3 cellular contexts compared by ENCODE assay signal in the genomic region with DNA sequence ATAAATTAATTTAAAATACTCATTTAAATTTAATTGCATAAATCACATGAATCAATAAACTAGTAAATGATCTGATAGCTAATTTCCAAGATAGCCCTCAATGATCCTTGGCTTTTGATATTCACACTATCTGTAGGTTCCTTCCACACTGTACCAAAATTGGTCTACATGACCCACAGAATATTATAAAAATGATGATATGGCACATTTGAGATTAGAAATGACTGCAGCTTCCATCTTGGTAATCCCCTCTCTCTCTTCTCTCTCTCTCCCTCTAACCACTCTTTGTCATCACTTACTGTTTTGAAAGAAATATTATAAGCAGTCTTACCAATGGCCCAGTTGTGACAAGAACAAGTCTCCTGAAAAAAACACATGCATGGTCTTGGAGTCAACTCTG.
A peak's percentile ranks its signal among the peaks of the same experiment; 100 is the strongest.
TF ChIP-seq lines count a peak whose summit lies in the region.

No MANE protein-coding gene starts in this region.

TF ChIP-seq in A549, 52 proteins besides CTCF, POLR2A, EP300 and RAD21:
- TF ChIP-seq RCOR1 (IDR thresholded peaks at IDR 0.05; ENCODE audit: low read depth, low read length) (no peak), MAFK (IDR thresholded peaks at IDR 0.05; ENCODE audit: partially characterized antibody) (peak; percentile 84)

TF ChIP-seq in IMR-90, 13 proteins besides CTCF, POLR2A, EP300 and RAD21:
- TF ChIP-seq CHD1 (IDR thresholded peaks at IDR 0.05; ENCODE audit: low read depth, low read length) (no peak), NFE2L2 (IDR thresholded peaks at IDR 0.05; ENCODE audit: low read depth, low read length) (no peak), MXI1 (IDR thresholded peaks at IDR 0.05; ENCODE audit: borderline replicate concordance, low read depth, low read length) (no peak), BHLHE40 (IDR thresholded peaks at IDR 0.05; ENCODE audit: low read depth, low read length) (no peak), MAFK (IDR thresholded peaks at IDR 0.05; ENCODE audit: low read depth, low read length) (peak; percentile 79), SMC3 (IDR thresholded peaks at IDR 0.05; ENCODE audit: low read depth, low read length) (no peak), USF2 (IDR thresholded peaks at IDR 0.05; ENCODE audit: low read depth, low read length) (no peak)
- TF ChIP-seq, protein P1, sequence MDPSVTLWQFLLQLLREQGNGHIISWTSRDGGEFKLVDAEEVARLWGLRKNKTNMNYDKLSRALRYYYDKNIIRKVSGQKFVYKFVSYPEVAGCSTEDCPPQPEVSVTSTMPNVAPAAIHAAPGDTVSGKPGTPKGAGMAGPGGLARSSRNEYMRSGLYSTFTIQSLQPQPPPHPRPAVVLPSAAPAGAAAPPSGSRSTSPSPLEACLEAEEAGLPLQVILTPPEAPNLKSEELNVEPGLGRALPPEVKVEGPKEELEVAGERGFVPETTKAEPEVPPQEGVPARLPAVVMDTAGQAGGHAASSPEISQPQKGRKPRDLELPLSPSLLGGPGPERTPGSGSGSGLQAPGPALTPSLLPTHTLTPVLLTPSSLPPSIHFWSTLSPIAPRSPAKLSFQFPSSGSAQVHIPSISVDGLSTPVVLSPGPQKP (IDR thresholded peaks at IDR 0.05; ENCODE audit: borderline replicate concordance, low read depth, low read length) = no peak

TF ChIP-seq in H1, 55 proteins besides CTCF, POLR2A, EP300 and RAD21:
- TF ChIP-seq GABPA (IDR thresholded peaks at IDR 0.05; ENCODE audit: borderline replicate concordance, insufficient read depth, low read length) (no peak), MAFK (IDR thresholded peaks at IDR 0.05; ENCODE audit: low read depth, low read length) (peak; percentile 38; the same call in 1 of the 2 replicates), RBBP5 (IDR thresholded peaks at IDR 0.05; ENCODE audit: borderline replicate concordance, low read depth, low read length) (no peak), SP2 (IDR thresholded peaks at IDR 0.05; ENCODE audit: low read length) (no peak)
TF ChIP-seq in H1: peak in this region for 1.
